21 cellular contexts compared by ENCODE assay signal in the genomic region with DNA sequence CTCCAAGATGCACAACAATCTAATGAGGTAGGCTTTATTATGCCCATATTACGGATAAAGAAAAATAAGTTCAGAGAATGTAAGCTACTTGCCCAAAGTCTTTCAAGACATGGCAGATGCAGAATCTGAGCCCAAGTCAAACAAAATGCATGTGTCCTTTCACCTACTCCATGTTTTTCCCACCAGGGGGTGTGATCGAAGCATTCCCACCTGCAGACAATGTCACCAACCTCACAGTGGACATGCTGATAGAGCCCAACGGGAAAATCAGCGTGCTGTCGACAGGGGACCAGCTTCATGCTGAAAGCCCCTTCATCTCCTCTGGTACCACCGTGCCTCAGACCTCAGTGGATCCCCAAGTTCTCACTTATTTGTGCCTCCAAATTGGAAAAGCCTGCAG.
"Had no signal": no experiment of that assay in that cellular context is flagged by ENCODE, and none has a peak within 500 bp of the region (broad histone marks: within the 10 kb centered on the region; RNA-seq: fewer than 3 reads in every experiment).

No MANE protein-coding gene starts in this region.

- ATAC-seq: effector memory CD8-positive, alpha-beta T cell; gastrocnemius medialis; left ventricle myocardium superior; lower lobe of right lung; naive thymus-derived CD8-positive, alpha-beta T cell; psoas muscle; right cardiac atrium; stimulated activated naive CD8-positive, alpha-beta T cell treated with anti-CD3 and anti-CD28 coated beads, Interleukin-15, amount 100 ng/mL, for 72 hours; upper lobe of right lung had no signal

- H3K27me3 Mint-ChIP-seq: effector memory CD8-positive, alpha-beta T cell; naive thymus-derived CD8-positive, alpha-beta T cell; stimulated activated naive CD8-positive, alpha-beta T cell treated with anti-CD3 and anti-CD28 coated beads, Interleukin-15, amount 100 ng/mL, for 72 hours had no signal

- H3K36me3 ChIP-seq: lower lobe of right lung, transverse colon, upper lobe of right lung, vagina had no signal

- H3K4me1 ChIP-seq: gastrocnemius medialis, lower lobe of right lung, psoas muscle, suprapubic skin, transverse colon, upper lobe of right lung, vagina had no signal

- H3K4me1 Mint-ChIP-seq: naive thymus-derived CD8-positive, alpha-beta T cell; stimulated activated naive CD8-positive, alpha-beta T cell treated with anti-CD3 and anti-CD28 coated beads, Interleukin-15, amount 100 ng/mL, for 72 hours had no signal

- H3K4me3 ChIP-seq: gastrocnemius medialis, lower lobe of right lung, psoas muscle, suprapubic skin, transverse colon, upper lobe of right lung, vagina had no signal

- H3K27me3 ChIP-seq: gastrocnemius medialis, suprapubic skin, transverse colon, upper lobe of right lung, vagina had no signal

- H3K9me3 ChIP-seq: gastrocnemius medialis, lower lobe of right lung, psoas muscle, suprapubic skin, transverse colon, upper lobe of right lung, vagina had no signal

- H3K9me3 Mint-ChIP-seq: effector memory CD8-positive, alpha-beta T cell; naive thymus-derived CD8-positive, alpha-beta T cell; nephron progenitor cell; stimulated activated naive CD8-positive, alpha-beta T cell treated with anti-CD3 and anti-CD28 coated beads, Interleukin-15, amount 100 ng/mL, for 72 hours had no signal

- DNase-seq: cortex of kidney; effector memory CD8-positive, alpha-beta T cell; gastrocnemius medialis; head of caudate nucleus; left ventricle myocardium superior; lower lobe of right lung; naive thymus-derived CD8-positive, alpha-beta T cell; nephron progenitor cell; nucleus accumbens; psoas muscle; right cardiac atrium; small intestine; stimulated activated CD4-positive, alpha-beta T cell treated with anti-CD3 and anti-CD28 coated beads, Interleukin-15, amount 100 ng/mL, for 24 hours; stimulated activated CD4-positive, alpha-beta T cell treated with anti-CD3 and anti-CD28 coated beads, Interleukin-2, amount 100 ng/mL, for 48 hours; stimulated activated CD8-positive, alpha-beta memory T cell treated with anti-CD3 and anti-CD28 coated beads, Interleukin-4, amount 100 ng/mL, for 48 hours; stimulated activated naive CD4-positive, alpha-beta T cell; stimulated activated naive CD8-positive, alpha-beta T cell treated with anti-CD3 and anti-CD28 coated beads, Interleukin-15, amount 100 ng/mL, for 72 hours; transverse colon; upper lobe of right lung had no signal

- H3K27ac Mint-ChIP-seq: naive thymus-derived CD8-positive, alpha-beta T cell; nephron progenitor cell; stimulated activated naive CD8-positive, alpha-beta T cell treated with anti-CD3 and anti-CD28 coated beads, Interleukin-15, amount 100 ng/mL, for 72 hours had no signal

- H3K4me3 Mint-ChIP-seq: effector memory CD8-positive, alpha-beta T cell; naive thymus-derived CD8-positive, alpha-beta T cell; nephron progenitor cell; stimulated activated naive CD8-positive, alpha-beta T cell treated with anti-CD3 and anti-CD28 coated beads, Interleukin-15, amount 100 ng/mL, for 72 hours had no signal

- H3K27ac ChIP-seq: gastrocnemius medialis, lower lobe of right lung, psoas muscle, suprapubic skin, transverse colon, upper lobe of right lung, vagina had no signal
